In genomic region chr20:62123450-62124118, GRCh38 we compare ENCODE assay signal across 8 cellular contexts. TPM values are rescaled to one million over a fixed set of nuclear protein-coding genes. Genes with fewer than 3 reads are reported as not detected.
DNase-seq lines count a peak whose midpoint lies in the region; ATAC-seq and TF ChIP-seq lines count a peak whose summit lies in the region.

No MANE protein-coding gene starts in this region.

- DNase-seq in left ventricle myocardium inferior (no peak), cardiac septum (ENCODE audit: low spot score) (no peak), left kidney (ENCODE audit: low read depth, low spot score) (peak; percentile 48), thyroid gland (peak; percentile 59 to 66), middle frontal gyrus (ENCODE audit: extremely low spot score, low spot score) (no peak), NK-92 (lab: John Stamatoyannopoulos, UW; ENCODE audit: unreplicated experiment) (no peak)
- DNase-seq in activated naive CD8-positive, alpha-beta T cell treated with anti-CD3 and anti-CD28 coated beads, Interleukin-2, amount 50 U/mL, for 24 hours = no peak

- H3K27me3 ChIP-seq in left ventricle myocardium inferior (ENCODE audit: low read depth) (peaks cover 7% of the 10 kb centered on the region), thyroid gland (no peaks in the 10 kb centered on the region)

- peak overlapping the region; percentile 87 for H3K4me3 ChIP-seq in left ventricle myocardium inferior
- peak overlapping the region; percentile 25 to 87 (median 41) for H3K4me3 ChIP-seq in thyroid gland (replicated peaks in 1 of 3)

- H3K36me3 Mint-ChIP-seq in activated naive CD8-positive, alpha-beta T cell treated with anti-CD3 and anti-CD28 coated beads, Interleukin-2, amount 50 U/mL, for 24 hours (ENCODE audit: low read depth) = peaks cover 38% of the 10 kb centered on the region

- no peaks in the 10 kb centered on the region for H3K9me3 ChIP-seq in left ventricle myocardium inferior (replicated peaks)
- no peaks in the 10 kb centered on the region for H3K9me3 ChIP-seq in thyroid gland

- intact Hi-C loops in left ventricle myocardium inferior (cut with micrococcal nuclease) = loop anchor here (10.0 kb wide), 1 partner anchor 59 kb away; the partner anchor contains the start of gene TAF4
- intact Hi-C loops in cardiac septum (cut with DNase I) = loop anchor here (2.0 to 5.0 kb wide), 3 partner anchors 19 to 114 kb away; partner anchors contain the start of genes OSBPL2, PSMA7 and SS18L1
- intact Hi-C loops in thyroid gland (cut with DNase I) = loop anchor here (5.0 kb wide), 1 partner anchor 56 kb away; the partner anchor contains the start of gene TAF4

- TF ChIP-seq POLR2A in thyroid gland (IDR thresholded peaks at IDR 0.05) = peak in 1 of 2 donors; percentile 34

- TF ChIP-seq CTCF in left ventricle myocardium inferior (IDR thresholded peaks at IDR 0.05; ENCODE audit: borderline replicate concordance) (no peak), thyroid gland (IDR thresholded peaks at IDR 0.05) (no peak)

- H3K36me3 ChIP-seq in left ventricle myocardium inferior = peaks cover 41% of the 10 kb centered on the region
- peaks cover 35% of the 10 kb centered on the region in 2 donors for H3K36me3 ChIP-seq in thyroid gland

- peak overlapping the region; percentile 96 for H3K27ac ChIP-seq in left ventricle myocardium inferior (replicated peaks)
- H3K27ac ChIP-seq in thyroid gland = peak overlapping the region; percentile 42 to 90 (median 73)

- WGBS in thyroid gland, 2 donors = 25 to 78% methylated on average over 3 to 16 of the region's 19 CpGs

- H3K9me3 Mint-ChIP-seq in activated naive CD8-positive, alpha-beta T cell treated with anti-CD3 and anti-CD28 coated beads, Interleukin-2, amount 50 U/mL, for 24 hours = no peaks in the 10 kb centered on the region

- H3K27me3 Mint-ChIP-seq in activated naive CD8-positive, alpha-beta T cell treated with anti-CD3 and anti-CD28 coated beads, Interleukin-2, amount 50 U/mL, for 24 hours = no peaks in the 10 kb centered on the region

- H3K27ac Mint-ChIP-seq in activated naive CD8-positive, alpha-beta T cell treated with anti-CD3 and anti-CD28 coated beads, Interleukin-2, amount 50 U/mL, for 24 hours = peak overlapping the region; percentile 52

- ATAC-seq in activated naive CD8-positive, alpha-beta T cell treated with anti-CD3 and anti-CD28 coated beads, Interleukin-2, amount 50 U/mL, for 24 hours = no peak
- no peak for ATAC-seq in GM19328 (IDR thresholded peaks at IDR 0.05; ENCODE audit: unreplicated experiment)

- H3K4me3 Mint-ChIP-seq in activated naive CD8-positive, alpha-beta T cell treated with anti-CD3 and anti-CD28 coated beads, Interleukin-2, amount 50 U/mL, for 24 hours = peak overlapping the region; percentile 81

- H3K4me1 Mint-ChIP-seq in activated naive CD8-positive, alpha-beta T cell treated with anti-CD3 and anti-CD28 coated beads, Interleukin-2, amount 50 U/mL, for 24 hours = peaks cover 36% of the 10 kb centered on the region

- H3K4me1 ChIP-seq in left ventricle myocardium inferior = peaks cover 62% of the 10 kb centered on the region
- peaks cover 27 to 37% of the 10 kb centered on the region in 2 donors for H3K4me1 ChIP-seq in thyroid gland

RNA-seq across cellular contexts. Expression of gene LSM14B, which starts 1.3 kb away (rescaled TPM):
- 51.6 TPM for total RNA-seq in left ventricle myocardium inferior
- 51.0 TPM for total RNA-seq in cardiac septum
- total RNA-seq in thyroid gland = 10 to 100 TPM; 25.3 to 27.9 (median 25.6) TPM

RNA-seq across cellular contexts. Expression of gene PSMA7, which starts 19.6 kb away (rescaled TPM):
- total RNA-seq in left ventricle myocardium inferior = 233 TPM
- 198 TPM for total RNA-seq in cardiac septum
- 100 to 1,000 TPM; 213 to 288 (median 261) TPM for total RNA-seq in thyroid gland

RNA-seq across cellular contexts. Expression of gene SS18L1, which starts 20.0 kb away (rescaled TPM):
- total RNA-seq in left ventricle myocardium inferior = 9.0 TPM
- 8.0 TPM for total RNA-seq in cardiac septum
- total RNA-seq in thyroid gland = 10 to 100 TPM; 12.2 to 22.0 (median 15.2) TPM

RNA-seq across cellular contexts. Expression of gene TAF4, which starts 57.9 kb away (rescaled TPM):
- total RNA-seq in left ventricle myocardium inferior (11.8 TPM), cardiac septum (13.6 TPM), thyroid gland (10 to 100 TPM; 13.9 to 22.0 (median 18.6) TPM)

RNA-seq across cellular contexts. Expression of gene MTG2, which starts 59.2 kb away (rescaled TPM):
- 25.9 TPM for total RNA-seq in left ventricle myocardium inferior
- total RNA-seq in cardiac septum = 26.6 TPM
- total RNA-seq in thyroid gland = 10 to 100 TPM; 21.6 to 38.2 (median 33.4) TPM

Comparison
In these comparisons a context has a peak if more than half of its experiments do, and no peak if none do; other contexts are left out.
1. DNase-seq: peak in left kidney (single experiment) and thyroid gland (2 of 2); none in left ventricle myocardium inferior (single experiment), cardiac septum (single experiment), activated naive CD8-positive, alpha-beta T cell treated with anti-CD3 and anti-CD28 coated beads, Interleukin-2, amount 50 U/mL, for 24 hours (single experiment), middle frontal gyrus (single experiment) and NK-92 (single experiment).